In genomic region chr14:104774453-104775072, GRCh38 we compare ENCODE assay signal across 1 cellular context.
A peak's percentile ranks its signal among the peaks of the same experiment; 100 is the strongest.
TF ChIP-seq lines count a peak whose summit lies in the region.

No MANE protein-coding gene starts in this region.

TF ChIP-seq in HepG2, 621 proteins besides CTCF, POLR2A, EP300 and RAD21:
- TF ChIP-seq SIX4 (CRISPR knock-in tag; IDR thresholded peaks at IDR 0.05) (no peak), RBFOX2 (IDR thresholded peaks at IDR 0.05; ENCODE audit: low read depth, low read length) (0 out of 2 replicates have a peak, but pooled peaks have one; percentile 18), AGO2 (optimal IDR thresholded peaks at IDR 0.05; ENCODE audit: low read depth, low read length) (peak; percentile 2), ZSCAN12 (CRISPR knock-in tag; IDR thresholded peaks at IDR 0.05) (no peak)
- TF ChIP-seq, protein P1, sequence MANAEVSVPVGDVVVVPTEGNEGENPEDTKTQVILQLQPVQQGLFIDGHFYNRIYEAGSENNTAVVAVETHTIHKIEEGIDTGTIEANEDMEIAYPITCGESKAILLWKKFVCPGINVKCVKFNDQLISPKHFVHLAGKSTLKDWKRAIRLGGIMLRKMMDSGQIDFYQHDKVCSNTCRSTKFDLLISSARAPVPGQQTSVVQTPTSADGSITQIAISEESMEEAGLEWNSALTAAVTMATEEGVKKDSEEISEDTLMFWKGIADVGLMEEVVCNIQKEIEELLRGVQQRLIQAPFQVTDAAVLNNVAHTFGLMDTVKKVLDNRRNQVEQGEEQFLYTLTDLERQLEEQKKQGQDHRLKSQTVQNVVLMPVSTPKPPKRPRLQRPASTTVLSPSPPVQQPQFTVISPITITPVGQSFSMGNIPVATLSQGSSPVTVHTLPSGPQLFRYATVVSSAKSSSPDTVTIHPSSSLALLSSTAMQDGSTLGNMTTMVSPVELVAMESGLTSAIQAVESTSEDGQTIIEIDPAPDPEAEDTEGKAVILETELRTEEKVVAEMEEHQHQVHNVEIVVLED (CRISPR knock-in tag; IDR thresholded peaks at IDR 0.05; ENCODE audit: borderline replicate concordance), result no peak
- TF ChIP-seq, protein P2, sequence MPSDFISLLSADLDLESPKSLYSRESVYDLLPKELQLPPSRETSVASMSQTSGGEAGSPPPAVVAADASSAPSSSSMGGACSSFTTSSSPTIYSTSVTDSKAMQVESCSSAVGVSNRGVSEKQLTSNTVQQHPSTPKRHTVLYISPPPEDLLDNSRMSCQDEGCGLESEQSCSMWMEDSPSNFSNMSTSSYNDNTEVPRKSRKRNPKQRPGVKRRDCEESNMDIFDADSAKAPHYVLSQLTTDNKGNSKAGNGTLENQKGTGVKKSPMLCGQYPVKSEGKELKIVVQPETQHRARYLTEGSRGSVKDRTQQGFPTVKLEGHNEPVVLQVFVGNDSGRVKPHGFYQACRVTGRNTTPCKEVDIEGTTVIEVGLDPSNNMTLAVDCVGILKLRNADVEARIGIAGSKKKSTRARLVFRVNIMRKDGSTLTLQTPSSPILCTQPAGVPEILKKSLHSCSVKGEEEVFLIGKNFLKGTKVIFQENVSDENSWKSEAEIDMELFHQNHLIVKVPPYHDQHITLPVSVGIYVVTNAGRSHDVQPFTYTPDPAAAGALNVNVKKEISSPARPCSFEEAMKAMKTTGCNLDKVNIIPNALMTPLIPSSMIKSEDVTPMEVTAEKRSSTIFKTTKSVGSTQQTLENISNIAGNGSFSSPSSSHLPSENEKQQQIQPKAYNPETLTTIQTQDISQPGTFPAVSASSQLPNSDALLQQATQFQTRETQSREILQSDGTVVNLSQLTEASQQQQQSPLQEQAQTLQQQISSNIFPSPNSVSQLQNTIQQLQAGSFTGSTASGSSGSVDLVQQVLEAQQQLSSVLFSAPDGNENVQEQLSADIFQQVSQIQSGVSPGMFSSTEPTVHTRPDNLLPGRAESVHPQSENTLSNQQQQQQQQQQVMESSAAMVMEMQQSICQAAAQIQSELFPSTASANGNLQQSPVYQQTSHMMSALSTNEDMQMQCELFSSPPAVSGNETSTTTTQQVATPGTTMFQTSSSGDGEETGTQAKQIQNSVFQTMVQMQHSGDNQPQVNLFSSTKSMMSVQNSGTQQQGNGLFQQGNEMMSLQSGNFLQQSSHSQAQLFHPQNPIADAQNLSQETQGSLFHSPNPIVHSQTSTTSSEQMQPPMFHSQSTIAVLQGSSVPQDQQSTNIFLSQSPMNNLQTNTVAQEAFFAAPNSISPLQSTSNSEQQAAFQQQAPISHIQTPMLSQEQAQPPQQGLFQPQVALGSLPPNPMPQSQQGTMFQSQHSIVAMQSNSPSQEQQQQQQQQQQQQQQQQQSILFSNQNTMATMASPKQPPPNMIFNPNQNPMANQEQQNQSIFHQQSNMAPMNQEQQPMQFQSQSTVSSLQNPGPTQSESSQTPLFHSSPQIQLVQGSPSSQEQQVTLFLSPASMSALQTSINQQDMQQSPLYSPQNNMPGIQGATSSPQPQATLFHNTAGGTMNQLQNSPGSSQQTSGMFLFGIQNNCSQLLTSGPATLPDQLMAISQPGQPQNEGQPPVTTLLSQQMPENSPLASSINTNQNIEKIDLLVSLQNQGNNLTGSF (CRISPR knock-in tag; IDR thresholded peaks at IDR 0.05), result no peak
